ENCODE assay signal across 2 cellular contexts in the genomic region with DNA sequence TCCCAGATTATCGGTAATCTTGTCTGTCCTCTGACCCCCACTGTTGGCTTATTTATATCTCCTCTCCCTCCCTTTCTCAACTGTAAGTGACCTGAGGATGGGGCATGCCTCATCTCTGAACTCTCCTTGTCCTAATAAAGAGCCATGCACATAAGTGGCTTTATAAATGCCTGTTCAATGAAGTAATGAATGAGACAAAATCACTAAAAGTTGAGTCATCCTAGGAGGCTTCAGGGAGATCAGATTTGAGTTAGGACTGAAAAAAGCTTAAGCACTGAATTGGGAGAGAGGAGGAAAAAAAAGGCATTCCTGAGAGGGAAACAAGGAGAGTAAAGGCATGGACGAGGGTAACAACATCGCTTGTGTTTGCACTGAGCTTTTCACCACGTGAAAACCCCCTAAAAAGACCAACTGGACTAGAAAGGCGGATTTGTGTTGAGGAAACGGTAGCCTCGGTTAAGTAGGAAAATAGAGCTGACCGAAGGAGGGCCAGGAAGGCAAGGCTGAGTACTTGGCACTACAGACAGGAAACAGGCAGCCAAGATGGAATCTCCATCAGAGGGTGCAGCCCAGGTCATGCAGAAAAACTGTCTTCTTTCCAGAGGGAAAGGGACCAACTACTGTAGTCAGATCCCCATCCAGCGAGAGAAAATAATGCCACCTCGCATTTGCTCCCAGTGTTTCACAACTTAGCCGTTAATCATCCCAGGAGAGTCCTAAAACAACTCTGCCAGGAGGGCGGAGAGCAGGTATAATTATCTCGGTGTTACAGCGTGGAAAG.
TF ChIP-seq lines count a peak whose summit lies in the region.

No MANE protein-coding gene starts in this region.

TF ChIP-seq in IMR-90, 13 proteins besides CTCF, POLR2A, EP300 and RAD21 (continued from another document):
- TF ChIP-seq FOS (IDR thresholded peaks at IDR 0.05; ENCODE audit: low read depth, low read length), result peak; percentile 71
TF ChIP-seq in IMR-90: peak in this region for 4.

TF ChIP-seq in HEK293T, 16 proteins besides CTCF, POLR2A, EP300 and RAD21 (continued from another document):
- TF ChIP-seq, protein P1, sequence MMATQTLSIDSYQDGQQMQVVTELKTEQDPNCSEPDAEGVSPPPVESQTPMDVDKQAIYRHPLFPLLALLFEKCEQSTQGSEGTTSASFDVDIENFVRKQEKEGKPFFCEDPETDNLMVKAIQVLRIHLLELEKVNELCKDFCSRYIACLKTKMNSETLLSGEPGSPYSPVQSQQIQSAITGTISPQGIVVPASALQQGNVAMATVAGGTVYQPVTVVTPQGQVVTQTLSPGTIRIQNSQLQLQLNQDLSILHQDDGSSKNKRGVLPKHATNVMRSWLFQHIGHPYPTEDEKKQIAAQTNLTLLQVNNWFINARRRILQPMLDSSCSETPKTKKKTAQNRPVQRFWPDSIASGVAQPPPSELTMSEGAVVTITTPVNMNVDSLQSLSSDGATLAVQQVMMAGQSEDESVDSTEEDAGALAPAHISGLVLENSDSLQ (IDR thresholded peaks at IDR 0.05), result no peak
